Comparison of ENCODE assay signal across 17 cellular contexts in genomic region chr5:81429986-81430385, GRCh38. TPM values are rescaled to one million over a fixed set of nuclear protein-coding genes. Genes with fewer than 3 reads are reported as not detected.
DNase-seq lines count a peak whose midpoint lies in the region; ATAC-seq, FAIRE-seq and TF ChIP-seq lines count a peak whose summit lies in the region.
"Had no signal": no experiment of that assay in that cellular context is flagged by ENCODE, and none has a peak within 500 bp of the region (broad histone marks: within the 10 kb centered on the region; RNA-seq: fewer than 3 reads in every experiment).

No MANE protein-coding gene starts in this region.

- no peak overlapping the region for H3K9ac ChIP-seq in K562 (ENCODE audit: insufficient read depth in 1 of 2, low read depth in 2 of 2, low read length in 2 of 2)
- H3K9ac ChIP-seq: KMS-11 had no signal

- H2AFZ ChIP-seq in K562 (ENCODE audit: low read depth, low read length) = no peak overlapping the region

- H3K36me3 ChIP-seq in K562 (ENCODE audit: control insufficient read depth, insufficient read depth, low read length) = no peaks in the 10 kb centered on the region; the same call in 2 of the 3 replicates
- no peaks in the 10 kb centered on the region for H3K36me3 ChIP-seq in psoas muscle (ENCODE audit: insufficient read depth in 1 of 2, low read depth in 1 of 2)

- DNase-seq in A549 (ENCODE audit: low read depth in 1 of 2, low spot score in 1 of 2) (no peak), K562 (ENCODE audit: extremely low read depth in 1 of 4, low spot score in 3 of 4) (no peak), psoas muscle (no peak)
- DNase-seq: AML-193; CD4-positive, alpha-beta T cell; DMS79 treated with DMSO at 0.1 percent for 48 hours; GOT3; H9 had no signal

- no TSS peak for BruUV-seq in K562 (replicated peaks; lab: Mats Ljungman, UMichigan)

- TF ChIP-seq CTCF in A549 (IDR thresholded peaks at IDR 0.05) = no peak
- no peak for TF ChIP-seq CTCF in K562 (IDR thresholded peaks at IDR 0.05 in 2 of 3, conservative IDR thresholded peaks at IDR 0.05 in 1 of 3; ENCODE audit: insufficient read depth in 2 of 3, low read depth in 1 of 3, low read length in 3 of 3)
- no peak for TF ChIP-seq CTCF in psoas muscle (IDR thresholded peaks at IDR 0.05)

- CTCF ChIA-PET in A549 (lab: Yijun Ruan, JAX) = interaction anchor here (0.9 kb wide), 2 partner anchors 735 to 830 kb away, joined by 3 to 5 read pairs; no protein-coding TSS in a partner anchor
- CTCF ChIA-PET in K562 (lab: Yijun Ruan, JAX; ENCODE audit: low intra/inter-chr PET ratio) = interaction anchor here (0.6 kb wide), 1 partner anchor 1566 kb away, joined by 3 read pairs; no protein-coding TSS in a partner anchor

- H3K4me1 ChIP-seq in A549 = peaks cover 24% of the 10 kb centered on the region
- H3K4me1 ChIP-seq in K562 (replicated peaks in 1 of 2; ENCODE audit: control insufficient read depth in 2 of 2, insufficient read depth in 2 of 2, low read length in 2 of 2) = no peaks in the 10 kb centered on the region; a peak in 1 of 5 replicates
- H3K4me1 ChIP-seq in psoas muscle = peaks cover 20% of the 10 kb centered on the region

- H3K9me3 ChIP-seq in A549 (no peaks in the 10 kb centered on the region), K562 (replicated peaks; ENCODE audit: control insufficient read depth, insufficient read depth, low read depth, low read length) (no peaks in the 10 kb centered on the region), psoas muscle (no peaks in the 10 kb centered on the region)

- TF ChIP-seq POLR2A in A549 (IDR thresholded peaks at IDR 0.05; ENCODE audit: low read length) (no peak), K562 (conservative IDR thresholded peaks at IDR 0.05) (no peak)

- H3K4me3 ChIP-seq in A549 (no peak overlapping the region), K562 (no peak overlapping the region), psoas muscle (no peak overlapping the region)
- H3K4me3 ChIP-seq: GM12878 had no signal

- ATAC-seq in A549 = no peak
- no peak for ATAC-seq in K562
- ATAC-seq in HG03460 (IDR thresholded peaks at IDR 0.05; ENCODE audit: unreplicated experiment) = no peak
- no peak for ATAC-seq in psoas muscle
- ATAC-seq in esophagus mucosa = no peak
- ATAC-seq: GM12878 had no signal

- no peaks in the 10 kb centered on the region for H3K9me1 ChIP-seq in K562 (ENCODE audit: control insufficient read depth, insufficient read depth, low read length)

- no peak overlapping the region for H3K4me2 ChIP-seq in A549
- H3K4me2 ChIP-seq in K562 (ENCODE audit: insufficient read depth, low read length) = no peak overlapping the region
- H3K4me2 ChIP-seq: KMS-11 had no signal

- in situ Hi-C loops in K562 (cut with MboI) = loop anchor here (10.0 kb wide), 1 partner anchor 415 kb away; no protein-coding TSS in a partner anchor

- intact Hi-C loops in K562 (cut with micrococcal nuclease) (loop anchor here (5.0 to 10.0 kb wide), 4 partner anchors 75 to 797 kb away; partner anchors contain the start of gene SSBP2), psoas muscle (cut with DNase I) (loop anchor here (5.0 to 10.0 kb wide), 7 partner anchors 315 to 797 kb away; no protein-coding TSS in a partner anchor)

- H3K27me3 ChIP-seq in K562 (ENCODE audit: control insufficient read depth in 2 of 2, insufficient read depth in 2 of 2, low read length in 2 of 2) (no peaks in the 10 kb centered on the region), psoas muscle (ENCODE audit: insufficient read depth in 3 of 3, low read length in 2 of 3) (no peaks in the 10 kb centered on the region)

- POLR2A ChIA-PET in A549 (lab: Yijun Ruan, JAX) = no interaction called here
- POLR2A ChIA-PET in K562 (lab: Yijun Ruan, JAX) = interaction anchor here (1.2 kb wide), 1 partner anchor 11 kb away, joined by 4 read pairs; no protein-coding TSS in a partner anchor

- no peak for TF ChIP-seq EP300 in A549 (IDR thresholded peaks at IDR 0.05)
- no peak for TF ChIP-seq EP300 in K562 (IDR thresholded peaks at IDR 0.05; ENCODE audit: low read length)

- FAIRE-seq in A549 (lab: Jason Lieb, UNC) (no peak), K562 (lab: Jason Lieb, UNC) (no peak), islet of Langerhans (lab: Jason Lieb, UNC) (peak; percentile 75)
- FAIRE-seq: GM12878 had no signal

- H3K27ac ChIP-seq in A549 = no peak overlapping the region
- no peak overlapping the region for H3K27ac ChIP-seq in K562 (ENCODE audit: extremely low read depth, low read depth, low read length)
- no peak overlapping the region for H3K27ac ChIP-seq in psoas muscle
- H3K27ac ChIP-seq: C4-2B, HL-60, KMS-11 had no signal

- H4K20me1 ChIP-seq in K562 (replicated peaks; ENCODE audit: control insufficient read depth, insufficient read depth, low read length) = no peaks in the 10 kb centered on the region

- TF ChIP-seq RAD21 in A549 (conservative IDR thresholded peaks at IDR 0.05 in 1 of 2, IDR thresholded peaks at IDR 0.05 in 1 of 2) (no peak), K562 (CRISPR knock-in tag; conservative IDR thresholded peaks at IDR 0.05 in 1 of 2, IDR thresholded peaks at IDR 0.05 in 1 of 2) (no peak)

- H3K79me2 ChIP-seq in K562 (ENCODE audit: control insufficient read depth, insufficient read depth, low read length) = no peaks in the 10 kb centered on the region

TF ChIP-seq in A549, 52 proteins besides CTCF, POLR2A, EP300 and RAD21:
- TF ChIP-seq MAFK (IDR thresholded peaks at IDR 0.05; ENCODE audit: partially characterized antibody) = peak; percentile 60
- TF ChIP-seq E2F6 (IDR thresholded peaks at IDR 0.05; ENCODE audit: borderline replicate concordance, low read depth) = no peak

TF ChIP-seq in K562, 482 proteins besides CTCF, POLR2A, EP300 and RAD21 (continues in another document):
- TF ChIP-seq MAFK (IDR thresholded peaks at IDR 0.05; ENCODE audit: low read length) = peak; percentile 57; the same call in 1 of the 2 replicates
- TF ChIP-seq RBM34 (IDR thresholded peaks at IDR 0.05; ENCODE audit: borderline replicate concordance, insufficient read depth, low read length) = no peak
- TF ChIP-seq MAFF (IDR thresholded peaks at IDR 0.05; ENCODE audit: low read length) = peak; percentile 34; the same call in 1 of the 2 replicates
- TF ChIP-seq DPF2 (IDR thresholded peaks at IDR 0.05) = no peak
- TF ChIP-seq THRA (IDR thresholded peaks at IDR 0.05) = no peak
- TF ChIP-seq TCF7 (IDR thresholded peaks at IDR 0.05; ENCODE audit: borderline replicate concordance) = no peak
- peak; percentile 93 for TF ChIP-seq ZNF316 (IDR thresholded peaks at IDR 0.05)
- TF ChIP-seq ZBTB17 (CRISPR knock-in tag; IDR thresholded peaks at IDR 0.05) = no peak
- TF ChIP-seq HMG20B (CRISPR knock-in tag; IDR thresholded peaks at IDR 0.05) = no peak
- TF ChIP-seq XRCC4 (IDR thresholded peaks at IDR 0.05; ENCODE audit: extremely low read depth, insufficient read depth, insufficient read length) = no peak
- no peak for TF ChIP-seq NFIX (CRISPR knock-in tag; IDR thresholded peaks at IDR 0.05; ENCODE audit: low read depth)
- TF ChIP-seq ZNF395 (CRISPR knock-in tag; IDR thresholded peaks at IDR 0.05) = no peak
- no peak for TF ChIP-seq TSC22D4 (tag; IDR thresholded peaks at IDR 0.05)
- peak; percentile 79 for TF ChIP-seq C11orf30 (IDR thresholded peaks at IDR 0.05; ENCODE audit: low read depth)

RNA-seq across cellular contexts. Expression of gene ACOT12, which starts 36.1 kb away (rescaled TPM):
- polyA plus RNA-seq in A549 (2011; rRNA removed) = 0.08 and 0.09 TPM in 2 replicates
- 0.08 TPM in 2 replicates for polyA plus RNA-seq in A549 (2012; cell fraction: cytosol; rRNA removed)
- polyA plus RNA-seq in A549 (2012; cell fraction: nucleus; rRNA removed) = 0.10 TPM in 1 of 2 replicates, not detected in the other
- polyA plus RNA-seq in A549 (2017; fragmentation: RNase III; extraction: RNeasy Plus Mini Kit Qiagen cat#74134 plus additional on column Dnase treatment) = not detected in 3 replicates
- not detected in 2 replicates for polyA minus RNA-seq in A549 (2011; rRNA and poly(A)+ RNA removed)
- total RNA-seq in K562 (2011; cell fraction: chromatin; rRNA removed; ENCODE audit: low replicate concordance) = not detected in 2 replicates
- not detected in 2 replicates for total RNA-seq in K562 (2011; cell fraction: nucleolus; rRNA removed)
- total RNA-seq in K562 (2011; cell fraction: nucleoplasm; rRNA removed) = not detected in 2 replicates
- not detected in 2 replicates for total RNA-seq in K562 (2014; rRNA removed)
- total RNA-seq in K562 (2014; rRNA removed; fragmentation: Illumina TruSeq; extraction: Trizol) = not detected in 2 replicates
- total RNA-seq in K562 (2015; rRNA removed; fragmentation: Illumina TruSeq; extraction: Trizol) = not detected in 2 replicates
- total RNA-seq in K562 (2021) = not detected in 2 replicates
- polyA plus RNA-seq in K562 (2011; rRNA removed) = not detected in 2 replicates
- not detected in 2 replicates for polyA plus RNA-seq in K562 (2011; cell fraction: cytosol; rRNA removed)
- not detected in 2 replicates for polyA plus RNA-seq in K562 (2011; cell fraction: nucleus; rRNA removed)
- polyA plus RNA-seq in K562 (2012) = not detected in 2 replicates
- not detected in 2 replicates for polyA plus RNA-seq in K562 (2014; fragmentation: Illumina TruSeq; extraction: Trizol)
- polyA plus RNA-seq in K562 (2014; fragmentation: Nextera tagmentation; extraction: Ambion mirVana) = not detected
- polyA plus RNA-seq in K562 (2014; rRNA removed) = 0.03 TPM in 1 of 2 replicates, not detected in the other
- polyA minus RNA-seq in K562 (2011; rRNA and poly(A)+ RNA removed) = not detected in 2 replicates
- polyA minus RNA-seq in K562 (2011; cell fraction: cytosol; rRNA and poly(A)+ RNA removed) = not detected in 2 replicates
- polyA minus RNA-seq in K562 (2011; cell fraction: nucleus; rRNA and poly(A)+ RNA removed) = not detected in 2 replicates
- total RNA-seq in psoas muscle = not detected
- polyA plus RNA-seq in psoas muscle = not detected
- total RNA-seq in esophagus mucosa = not detected
- total RNA-seq: A172, GM12878, H9, HT1080 had no signal

Comparison
In these comparisons a context has a peak if more than half of its experiments do, and no peak if none do; other contexts are left out.
1. Of the 35 proteins assayed by ChIP-seq in both K562 and A549: peak only in K562: none; only in A549: none; in both: MAFK; in neither: 34.